8 cellular contexts compared by ENCODE assay signal in genomic region chr7:140923358-140924006, GRCh38. TPM values are rescaled to one million over a fixed set of nuclear protein-coding genes. Genes with fewer than 3 reads are reported as not detected.
DNase-seq lines count a peak whose midpoint lies in the region; ATAC-seq and TF ChIP-seq lines count a peak whose summit lies in the region.

No MANE protein-coding gene starts in this region.

- 2 to 3% methylated on average over 11 of the region's 11 CpGs for WGBS in heart right ventricle, 2 donors

- TF ChIP-seq CTCF in heart right ventricle (IDR thresholded peaks at IDR 0.05): no peak

- H3K9me3 ChIP-seq in heart right ventricle: peaks cover 0 to 4% (median 0%) of the 10 kb centered on the region in 11 donors

- no peaks in the 10 kb centered on the region for H3K27me3 ChIP-seq in heart right ventricle

- peaks cover 5 to 45% (median 39%) of the 10 kb centered on the region in 9 donors for H3K4me1 ChIP-seq in heart right ventricle

- peak; percentile 14 for ATAC-seq in HG03097 (IDR thresholded peaks at IDR 0.05; ENCODE audit: low FRiP score, unreplicated experiment)
- ATAC-seq in SK-N-SH treated with all-trans-retinoic acid at 6 μM for 48 hours: peak; percentile 50
- peak in 7 of 8 donors; percentile 10 to 81 (median 49) for ATAC-seq in heart right ventricle
- peak; percentile 23 for ATAC-seq in sciatic nerve
- ATAC-seq in HG03039 (IDR thresholded peaks at IDR 0.05; ENCODE audit: unreplicated experiment): no peak

- peak; percentile 18 for DNase-seq in NCI-H2227 treated with DMSO at 0.1 percent for 48 hours (lab: John Stamatoyannopoulos, UW)
- no peak for DNase-seq in NCI-H2227 (lab: John Stamatoyannopoulos, UW; ENCODE audit: unreplicated experiment)
- peak in 1 of 2 donors; percentile 41 for DNase-seq in heart right ventricle
- no peak for DNase-seq in sciatic nerve (ENCODE audit: low spot score)
- DNase-seq in stimulated activated CD4-positive, alpha-beta T cell treated with anti-CD3 and anti-CD28 coated beads, Interleukin-2, amount 100 ng/mL, for 48 hours: no peak

- no peaks in the 10 kb centered on the region for H3K36me3 ChIP-seq in heart right ventricle

- H3K27ac ChIP-seq in heart right ventricle: peak overlapping the region; percentile 96 to 100 (median 99)

- intact Hi-C loops in heart right ventricle (cut with DNase I): loop anchor here in 8 of 10 donors (5.0 to 10.0 kb wide), 6 partner anchors 89 to 229 kb away; partner anchors contain the start of genes MRPS33 (in 3 of the 8) and NDUFB2 (in 2 of the 8)
- intact Hi-C loops in sciatic nerve (cut with DNase I): no loop called here

- peak overlapping the region; percentile 81 to 99 (median 96) for H3K4me3 ChIP-seq in heart right ventricle

TF ChIP-seq in SK-N-SH treated with all-trans-retinoic acid at 6 μM for 48 hours, 23 proteins besides CTCF, POLR2A, EP300 and RAD21:
- TF ChIP-seq PPARA (CRISPR knock-in tag; IDR thresholded peaks at IDR 0.05; ENCODE audit: borderline replicate concordance): no peak
- TF ChIP-seq POU6F1 (CRISPR knock-in tag; IDR thresholded peaks at IDR 0.05; ENCODE audit: borderline replicate concordance, low read depth): no peak
- TF ChIP-seq ESRRG (CRISPR knock-in tag; IDR thresholded peaks at IDR 0.05): no peak
- no peak for TF ChIP-seq CREB5 (CRISPR knock-in tag; IDR thresholded peaks at IDR 0.05; ENCODE audit: low read depth)
- TF ChIP-seq CSRNP3 (CRISPR knock-in tag; IDR thresholded peaks at IDR 0.05): no peak
- no peak for TF ChIP-seq PATZ1 (CRISPR knock-in tag; IDR thresholded peaks at IDR 0.05; ENCODE audit: borderline replicate concordance)
- TF ChIP-seq RARB (CRISPR knock-in tag; IDR thresholded peaks at IDR 0.05): no peak
- no peak for TF ChIP-seq ZNF565 (CRISPR knock-in tag; conservative IDR thresholded peaks at IDR 0.05; ENCODE audit: low read depth)
- no peak for TF ChIP-seq TOX (CRISPR knock-in tag; IDR thresholded peaks at IDR 0.05; ENCODE audit: borderline replicate concordance)
- no peak for TF ChIP-seq ZNF8 (CRISPR knock-in tag; IDR thresholded peaks at IDR 0.05)
- TF ChIP-seq TSHZ2 (CRISPR knock-in tag; IDR thresholded peaks at IDR 0.05): no peak
- TF ChIP-seq OSR1 (CRISPR knock-in tag; IDR thresholded peaks at IDR 0.05): no peak
- TF ChIP-seq TCF4 (CRISPR knock-in tag; IDR thresholded peaks at IDR 0.05; ENCODE audit: borderline replicate concordance): no peak
- no peak for TF ChIP-seq ZFP3 (CRISPR knock-in tag; IDR thresholded peaks at IDR 0.05)
TF ChIP-seq in SK-N-SH treated with all-trans-retinoic acid at 6 μM for 48 hours: peak in this region for 0.

RNA-seq across cellular contexts. Expression of gene BRAF, which starts 1.2 kb away (rescaled TPM):
- 10 to 100 TPM; 18.5 to 36.8 (median 24.2) TPM for total RNA-seq in heart right ventricle
- 1 to 10 TPM; 3.8 to 8.5 TPM for polyA plus RNA-seq in heart right ventricle
- total RNA-seq in sciatic nerve: 54.7 TPM
